10 cellular contexts compared by ENCODE assay signal in genomic region chr1:7299994-7300393, GRCh38.
DNase-seq lines count a peak whose midpoint lies in the region; ATAC-seq, FAIRE-seq and TF ChIP-seq lines count a peak whose summit lies in the region.
"Had no signal": no experiment of that assay in that cellular context is flagged by ENCODE, and none has a peak within 500 bp of the region (broad histone marks: within the 10 kb centered on the region; RNA-seq: fewer than 3 reads in every experiment).

No MANE protein-coding gene starts in this region.

- intact Hi-C loops in HCT116 (cut with micrococcal nuclease), result loop anchor here (2.0 to 5.0 kb wide), 2 partner anchors 33 to 102 kb away; no protein-coding TSS in a partner anchor
- intact Hi-C loops in adrenal gland (cut with DNase I), result no loop called here
- intact Hi-C loops in HepG2 (cut with micrococcal nuclease; ENCODE audit: unreplicated experiment), result no loop called here

- H3K4me1 ChIP-seq in HCT116 (ENCODE audit: control insufficient read depth in 1 of 2, insufficient read depth in 2 of 2, low read length in 2 of 2) (peaks cover 55 to 59% of the 10 kb centered on the region in 2 experiments), adrenal gland (replicated peaks in 1 of 2) (peaks cover 4 to 16% of the 10 kb centered on the region in 2 donors), stomach smooth muscle (ENCODE audit: control insufficient read depth, insufficient read depth, low read length) (peaks cover 19% of the 10 kb centered on the region), HepG2 (ENCODE audit: insufficient read depth, low read length) (peaks cover 10% of the 10 kb centered on the region)

- H3K36me3 ChIP-seq in HCT116 (ENCODE audit: control insufficient read depth in 1 of 2, insufficient read depth in 2 of 2, low read length in 2 of 2) (no peaks in the 10 kb centered on the region), adrenal gland (replicated peaks in 1 of 2) (no peaks in the 10 kb centered on the region), stomach smooth muscle (ENCODE audit: control insufficient read depth in 2 of 2, insufficient read depth in 2 of 2, low read length in 2 of 2) (no peaks in the 10 kb centered on the region), HepG2 (replicated peaks in 1 of 2; ENCODE audit: control insufficient read depth in 1 of 2, insufficient read depth in 2 of 2, low read length in 2 of 2) (no peaks in the 10 kb centered on the region)

- H3K9me2 ChIP-seq in HCT116 (ENCODE audit: insufficient read depth), result no peaks in the 10 kb centered on the region

- no peak for ATAC-seq in HCT116
- ATAC-seq in HG03159 (IDR thresholded peaks at IDR 0.05; ENCODE audit: unreplicated experiment), result no peak
- no peak for ATAC-seq in HepG2
- ATAC-seq: activated T-helper 17 cell treated with anti-CD3 and anti-CD28 coated beads, Interleukin-2, amount 50 U/mL, for 72 hours; K562 had no signal

- no peak for FAIRE-seq in HepG2 (lab: Jason Lieb, UNC)
- FAIRE-seq: K562 had no signal

- DNase-seq in HCT116 (ENCODE audit: low read depth, low spot score), result no peak
- DNase-seq in adrenal gland, result peak in 3 of 7 donors; percentile 8 to 52 (median 23)
- peak; percentile 79 to 86 for DNase-seq in foreskin fibroblast
- DNase-seq in NCI-H526 (lab: John Stamatoyannopoulos, UW), result no peak
- DNase-seq in NCI-H1105 (lab: John Stamatoyannopoulos, UW), result no peak
- no peak for DNase-seq in HepG2 (ENCODE audit: low spot score)

- H3K4me2 ChIP-seq in HCT116 (ENCODE audit: low read length), result peak overlapping the region; percentile 80
- H3K4me2 ChIP-seq in HepG2 (ENCODE audit: low read depth, low read length), result no peak overlapping the region

- TF ChIP-seq POLR2A in HCT116 (IDR thresholded peaks at IDR 0.05; ENCODE audit: borderline replicate concordance, extremely low read depth, insufficient read depth, insufficient read length) (no peak), adrenal gland (IDR thresholded peaks at IDR 0.05) (no peak), HepG2 (IDR thresholded peaks at IDR 0.05; ENCODE audit: insufficient read depth in 1 of 2, low read depth in 2 of 2, low read length in 2 of 2) (no peak)

- H3K27me3 ChIP-seq in HCT116 (ENCODE audit: insufficient read depth, low read length), result no peaks in the 10 kb centered on the region
- H3K27me3 ChIP-seq in adrenal gland, result no peaks in the 10 kb centered on the region
- H3K27me3 ChIP-seq in stomach smooth muscle (ENCODE audit: control insufficient read depth in 1 of 2, insufficient read depth in 2 of 2, low read length in 2 of 2), result no peaks in the 10 kb centered on the region
- peaks cover 0 to 16% of the 10 kb centered on the region in 2 experiments; a peak in 2 of 5 replicates for H3K27me3 ChIP-seq in HepG2 (ENCODE audit: control insufficient read depth in 1 of 2, insufficient read depth in 2 of 2, low read length in 2 of 2)

- in situ Hi-C loops in HepG2 (cut with HindIII; ENCODE audit: extremely low pct_ligation_motif_present, low pct_unique_long_range_greater_than_20kb), result no loop called here

- WGBS in adrenal gland, 4 donors, result 32 to 44% (median 41%) methylated on average over 2 of the region's 2 CpGs
- WGBS in HepG2 (ENCODE audit: low lambda C conversion rate), result 73% methylated on average over 2 of the region's 2 CpGs

- H3K4me3 ChIP-seq in HCT116 (replicated peaks in 1 of 2; ENCODE audit: low read depth in 1 of 2, low read length in 2 of 2) (peak overlapping the region; percentile 2 to 40; a peak in 3 of 4 replicates), adrenal gland (peak overlapping the region in 1 of 4 donors; percentile 2), foreskin fibroblast (ENCODE audit: low read depth in 1 of 2, low read length in 2 of 2) (no peak overlapping the region), stomach smooth muscle (ENCODE audit: low read length in 2 of 2) (no peak overlapping the region), HepG2 (replicated peaks in 1 of 3; ENCODE audit: insufficient read depth in 1 of 3, low read depth in 2 of 3, low read length in 3 of 3) (no peak overlapping the region)
- H3K4me3 ChIP-seq: K562 had no signal

- peaks cover 0 to 9% of the 10 kb centered on the region in 2 experiments; a peak in 1 of 4 replicates for H3K9me3 ChIP-seq in HCT116 (ENCODE audit: control insufficient read depth in 1 of 2, insufficient read depth in 1 of 2, low read depth in 1 of 2, low read length in 2 of 2)
- H3K9me3 ChIP-seq in adrenal gland (replicated peaks in 1 of 3), result no peaks in the 10 kb centered on the region
- peaks cover 14 to 16% of the 10 kb centered on the region in 2 donors for H3K9me3 ChIP-seq in stomach smooth muscle (ENCODE audit: control insufficient read depth in 2 of 2, low read length in 2 of 2)
- peaks cover 8% of the 10 kb centered on the region; the same call in 1 of the 2 replicates for H3K9me3 ChIP-seq in HepG2 (ENCODE audit: low read length)

- H2AFZ ChIP-seq in HCT116 (ENCODE audit: low read depth, low read length, poor library complexity, severe bottlenecking) (peak overlapping the region; percentile 14), HepG2 (ENCODE audit: low read length) (no peak overlapping the region)

- no peaks in the 10 kb centered on the region for H3K79me2 ChIP-seq in HCT116 (ENCODE audit: insufficient read depth, low read length)
- no peaks in the 10 kb centered on the region for H3K79me2 ChIP-seq in HepG2 (ENCODE audit: insufficient read depth, low read length)

- TF ChIP-seq EP300 in HepG2 (IDR thresholded peaks at IDR 0.05; ENCODE audit: low read depth in 2 of 2, low read length in 2 of 2) (no peak), HepG2 (CRISPR knock-in tag; IDR thresholded peaks at IDR 0.05; ENCODE audit: borderline replicate concordance) (no peak)

- no peak for TF ChIP-seq CTCF in HCT116 (IDR thresholded peaks at IDR 0.05 in 2 of 3, conservative IDR thresholded peaks at IDR 0.05 in 1 of 3; ENCODE audit: borderline replicate concordance in 1 of 3, insufficient read depth in 1 of 3, low read depth in 2 of 3, low read length in 2 of 3)
- no peak for TF ChIP-seq CTCF in adrenal gland (IDR thresholded peaks at IDR 0.05)
- TF ChIP-seq CTCF in foreskin fibroblast (IDR thresholded peaks at IDR 0.05; ENCODE audit: low read depth, low read length), result no peak
- TF ChIP-seq CTCF in HepG2 (CRISPR knock-in tag; IDR thresholded peaks at IDR 0.05), result no peak

- H3K9ac ChIP-seq in HCT116 (ENCODE audit: low read length), result peak overlapping the region; percentile 64
- no peak overlapping the region for H3K9ac ChIP-seq in stomach smooth muscle (ENCODE audit: low read length in 2 of 2)
- no peak overlapping the region for H3K9ac ChIP-seq in HepG2 (ENCODE audit: insufficient read depth, low read depth, low read length)

- no peak for TF ChIP-seq RAD21 in HCT116 (IDR thresholded peaks at IDR 0.05; ENCODE audit: low read depth)
- TF ChIP-seq RAD21 in HepG2 (CRISPR knock-in tag; IDR thresholded peaks at IDR 0.05), result no peak

- H3K27ac ChIP-seq in HCT116 (ENCODE audit: low read depth, low read length) (peak overlapping the region; percentile 85), adrenal gland (peak overlapping the region; percentile 35 to 85 (median 76)), stomach smooth muscle (ENCODE audit: low read length) (peak overlapping the region; percentile 31), HepG2 (ENCODE audit: extremely low read length, insufficient read depth, low read length) (no peak overlapping the region)

- RAD21 ChIA-PET in HCT116 (lab: Charles Lee; ENCODE audit: low non-redundant PET in 1 of 2, low total read pairs in 2 of 2, uncharacterized antibody in 2 of 2, unreplicated experiment in 2 of 2), result no interaction called here

- POLR2A ChIA-PET in HCT116 (lab: Charles Lee) (interaction anchor here (1.2 to 1.4 kb wide), 2 partner anchors 9 to 14 kb away, joined by 3 read pairs; no protein-coding TSS in a partner anchor), HepG2 (lab: Yijun Ruan, JAX) (no interaction called here)

- no peaks in the 10 kb centered on the region for H4K20me1 ChIP-seq in HCT116 (ENCODE audit: insufficient read depth)
- H4K20me1 ChIP-seq in HepG2 (ENCODE audit: insufficient read depth, low read length), result no peaks in the 10 kb centered on the region

- BruUV-seq in HCT116 (replicated peaks; lab: Mats Ljungman, UMichigan) (no TSS peak), HepG2 (replicated peaks; lab: Mats Ljungman, UMichigan) (no TSS peak)

- CTCF ChIA-PET in HCT116 (lab: Charles Lee) (no interaction called here), HepG2 (lab: Yijun Ruan, JAX; ENCODE audit: low intra/inter-chr PET ratio, low total read pairs) (no interaction called here)

TF ChIP-seq in HCT116, 20 proteins besides CTCF, POLR2A, EP300 and RAD21:
- TF ChIP-seq SP1 (IDR thresholded peaks at IDR 0.05; ENCODE audit: low read depth), result 0 out of 2 replicates have a peak, but pooled peaks have one; percentile 38
- peak; percentile 45 for TF ChIP-seq FOSL1 (IDR thresholded peaks at IDR 0.05; ENCODE audit: low read depth)
- TF ChIP-seq ZFX (IDR thresholded peaks at IDR 0.05), result no peak
- TF ChIP-seq MAX (IDR thresholded peaks at IDR 0.05), result no peak
- TF ChIP-seq ELF1 (IDR thresholded peaks at IDR 0.05; ENCODE audit: borderline replicate concordance, low read depth), result no peak
- peak; percentile 45; the same call in 1 of the 2 replicates for TF ChIP-seq CBX3 (IDR thresholded peaks at IDR 0.05; ENCODE audit: low read depth)
- no peak for TF ChIP-seq SRF (IDR thresholded peaks at IDR 0.05; ENCODE audit: low read depth)
- TF ChIP-seq JUND (IDR thresholded peaks at IDR 0.05), result peak; percentile 56; the same call in 1 of the 2 replicates
- 0 out of 2 replicates have a peak, but pooled peaks have one; percentile 5 for TF ChIP-seq SIN3A (IDR thresholded peaks at IDR 0.05; ENCODE audit: low read depth)

TF ChIP-seq in HepG2, 621 proteins besides CTCF, POLR2A, EP300 and RAD21 (continues in another document):
- TF ChIP-seq, protein P1, sequence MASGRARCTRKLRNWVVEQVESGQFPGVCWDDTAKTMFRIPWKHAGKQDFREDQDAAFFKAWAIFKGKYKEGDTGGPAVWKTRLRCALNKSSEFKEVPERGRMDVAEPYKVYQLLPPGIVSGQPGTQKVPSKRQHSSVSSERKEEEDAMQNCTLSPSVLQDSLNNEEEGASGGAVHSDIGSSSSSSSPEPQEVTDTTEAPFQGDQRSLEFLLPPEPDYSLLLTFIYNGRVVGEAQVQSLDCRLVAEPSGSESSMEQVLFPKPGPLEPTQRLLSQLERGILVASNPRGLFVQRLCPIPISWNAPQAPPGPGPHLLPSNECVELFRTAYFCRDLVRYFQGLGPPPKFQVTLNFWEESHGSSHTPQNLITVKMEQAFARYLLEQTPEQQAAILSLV (CRISPR knock-in tag; IDR thresholded peaks at IDR 0.05; ENCODE audit: borderline replicate concordance), result no peak
- TF ChIP-seq AGO1 (IDR thresholded peaks at IDR 0.05; ENCODE audit: low read depth, low read length, poor library complexity, severe bottlenecking) (no peak), EEA1 (CRISPR knock-in tag; IDR thresholded peaks at IDR 0.05; ENCODE audit: borderline replicate concordance) (no peak)
- TF ChIP-seq, protein P2, sequence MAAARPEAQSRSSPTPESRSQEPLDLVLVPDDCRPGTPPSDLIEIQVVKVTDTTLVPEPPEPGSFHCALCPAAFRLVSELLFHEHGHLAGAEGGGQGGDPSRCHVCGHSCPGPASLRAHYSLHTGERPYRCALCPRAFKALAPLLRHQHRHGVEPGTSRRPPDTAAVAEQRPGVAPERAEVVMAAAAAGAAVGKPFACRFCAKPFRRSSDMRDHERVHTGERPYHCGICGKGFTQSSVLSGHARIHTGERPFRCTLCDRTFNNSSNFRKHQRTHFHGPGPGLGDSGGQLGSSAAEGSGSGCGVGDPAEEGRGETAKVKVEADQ (CRISPR knock-in tag; IDR thresholded peaks at IDR 0.05; ENCODE audit: borderline replicate concordance), result no peak

Comparison
In these comparisons a context has a peak if more than half of its experiments do, and no peak if none do; other contexts are left out.
1. DNase-seq: peak in foreskin fibroblast (2 of 2); none in HCT116 (single experiment), NCI-H526 (0 of 2), NCI-H1105 (single experiment) and HepG2 (single experiment).
2. H3K4me3 ChIP-seq: peak in HCT116 (2 of 2); none in foreskin fibroblast (0 of 2), stomach smooth muscle (0 of 2) and HepG2 (0 of 3).
3. Of the 20 proteins assayed by ChIP-seq in both HepG2 and HCT116: peak only in HepG2: none; only in HCT116: FOSL1, JUND, SIN3A and SP1; in both: none; in neither: 16.